ENCODE assay signal across 26 cellular contexts in genomic region chr14:105382343-105383082, GRCh38. TPM values are rescaled to one million over a fixed set of nuclear protein-coding genes. Genes with fewer than 3 reads are reported as not detected.
"Had no signal": no experiment of that assay in that cellular context is flagged by ENCODE, and none has a peak within 500 bp of the region (broad histone marks: within the 10 kb centered on the region; RNA-seq: fewer than 3 reads in every experiment).

No MANE protein-coding gene starts in this region.

- H3K4me1 Mint-ChIP-seq: activated CD4-positive, alpha-beta T cell treated with anti-CD3 and anti-CD28 coated beads, Interleukin-2, amount 10 ng/mL, durations not matched to agents 24 days and 14 days; activated naive CD8-positive, alpha-beta T cell treated with anti-CD3 and anti-CD28 coated beads for 36 hours; activated T-helper 17 cell treated with anti-CD3 and anti-CD28 coated beads, Interleukin-2, amount 50 U/mL, for 72 hours had no signal

- H3K27ac ChIP-seq: brain microvascular endothelial cell, KMS-11, SJCRH30, SK-N-MC had no signal

- DNase-seq: activated CD4-positive, alpha-beta T cell treated with anti-CD3 and anti-CD28 coated beads, Interleukin-2, amount 10 ng/mL, durations not matched to agents 24 days and 14 days; activated CD4-positive, alpha-beta T cell treated with anti-CD3 and anti-CD28 coated beads, Interleukin-2, amount 50 U/mL, for 4 hours; activated CD8-positive, alpha-beta T cell treated with anti-CD3 and anti-CD28 coated beads for 36 hours; activated effector memory CD4-positive, alpha-beta T cell treated with anti-CD3 and anti-CD28 coated beads, Interleukin-2, amount 50 U/mL, for 16 hours; activated naive CD4-positive, alpha-beta T cell; activated naive CD4-positive, alpha-beta T cell treated with anti-CD3 and anti-CD28 coated beads, Interleukin-2, amount 50 U/mL, for 16 hours; activated naive CD8-positive, alpha-beta T cell treated with anti-CD3 and anti-CD28 coated beads for 36 hours; activated T-cell treated with anti-CD3 and anti-CD28 coated beads, Interleukin-2, amount 50 U/mL, for 1 hour; activated T-cell treated with anti-CD3 and anti-CD28 coated beads, Interleukin-2, amount 50 U/mL, for 72 hours; amniotic stem cell; brain microvascular endothelial cell; MM.1S; MV-4-11; NCI-H1092; NCI-H1436 treated with DMSO at 0.1 percent for 48 hours; NCI-H1694 treated with DMSO at 0.1 percent for 48 hours; NCI-H2029; NCI-H345; NCI-H524 treated with DMSO at 0.1 percent for 48 hours; SHP77; SJCRH30; T1000 had no signal

- H3K27me3 ChIP-seq: brain microvascular endothelial cell, SJCRH30 had no signal

- H3K9ac ChIP-seq: KMS-11 had no signal

- H3K4me2 ChIP-seq: KMS-11 had no signal

- H3K27ac Mint-ChIP-seq: activated CD4-positive, alpha-beta T cell treated with anti-CD3 and anti-CD28 coated beads, Interleukin-2, amount 10 ng/mL, durations not matched to agents 24 days and 14 days; activated CD8-positive, alpha-beta T cell treated with anti-CD3 and anti-CD28 coated beads for 36 hours; activated naive CD8-positive, alpha-beta T cell treated with anti-CD3 and anti-CD28 coated beads for 36 hours; activated T-cell treated with anti-CD3 and anti-CD28 coated beads, Interleukin-2, amount 50 U/mL, for 72 hours; activated T-helper 17 cell treated with anti-CD3 and anti-CD28 coated beads, Interleukin-2, amount 50 U/mL, for 72 hours had no signal

- H3K9me3 ChIP-seq: SJCRH30 had no signal

- H3K4me3 ChIP-seq: SJCRH30, SK-N-MC had no signal

- H3K9me3 Mint-ChIP-seq: activated CD4-positive, alpha-beta T cell treated with anti-CD3 and anti-CD28 coated beads, Interleukin-2, amount 10 ng/mL, durations not matched to agents 24 days and 14 days; activated CD8-positive, alpha-beta T cell treated with anti-CD3 and anti-CD28 coated beads for 36 hours; activated naive CD8-positive, alpha-beta T cell treated with anti-CD3 and anti-CD28 coated beads for 36 hours; activated T-cell treated with anti-CD3 and anti-CD28 coated beads, Interleukin-2, amount 50 U/mL, for 72 hours; activated T-helper 17 cell treated with anti-CD3 and anti-CD28 coated beads, Interleukin-2, amount 50 U/mL, for 72 hours had no signal

- H3K4me3 Mint-ChIP-seq: activated CD4-positive, alpha-beta T cell treated with anti-CD3 and anti-CD28 coated beads, Interleukin-2, amount 10 ng/mL, durations not matched to agents 24 days and 14 days; activated CD8-positive, alpha-beta T cell treated with anti-CD3 and anti-CD28 coated beads for 36 hours; activated naive CD8-positive, alpha-beta T cell treated with anti-CD3 and anti-CD28 coated beads for 36 hours; activated T-cell treated with anti-CD3 and anti-CD28 coated beads, Interleukin-2, amount 50 U/mL, for 72 hours; activated T-helper 17 cell treated with anti-CD3 and anti-CD28 coated beads, Interleukin-2, amount 50 U/mL, for 72 hours had no signal

- H3K36me3 ChIP-seq: SJCRH30 had no signal

- H3K27me3 Mint-ChIP-seq: activated CD4-positive, alpha-beta T cell treated with anti-CD3 and anti-CD28 coated beads, Interleukin-2, amount 10 ng/mL, durations not matched to agents 24 days and 14 days; activated CD8-positive, alpha-beta T cell treated with anti-CD3 and anti-CD28 coated beads for 36 hours; activated naive CD8-positive, alpha-beta T cell treated with anti-CD3 and anti-CD28 coated beads for 36 hours; activated T-helper 17 cell treated with anti-CD3 and anti-CD28 coated beads, Interleukin-2, amount 50 U/mL, for 72 hours had no signal

- H3K36me3 Mint-ChIP-seq: activated naive CD8-positive, alpha-beta T cell treated with anti-CD3 and anti-CD28 coated beads for 36 hours had no signal

RNA-seq across cellular contexts. Expression of gene TEX22, which starts 15.8 kb away (rescaled TPM):
- total RNA-seq: RPMI7951 had no signal
